In genomic region chr21:36150192-36150711, GRCh38 we compare ENCODE assay signal across 9 cellular contexts. TPM values are rescaled to one million over a fixed set of nuclear protein-coding genes. Genes with fewer than 3 reads are reported as not detected.
DNase-seq lines count a peak whose midpoint lies in the region; ATAC-seq, FAIRE-seq and TF ChIP-seq lines count a peak whose summit lies in the region.
"Had no signal": no experiment of that assay in that cellular context is flagged by ENCODE, and none has a peak within 500 bp of the region (broad histone marks: within the 10 kb centered on the region; RNA-seq: fewer than 3 reads in every experiment).

No MANE protein-coding gene starts in this region.

- no peak for FAIRE-seq in urothelium cell line (lab: Jason Lieb, UNC)

- DNase-seq in AG08396 (ENCODE audit: low spot score) (peak; percentile 33), NCI-H2029 (lab: John Stamatoyannopoulos, UW) (peak; percentile 68), urothelium cell line (ENCODE audit: low spot score) (no peak)
- no peak for DNase-seq in central memory CD8-positive, alpha-beta T cell (ENCODE audit: low spot score in 2 of 2)
- DNase-seq in naive thymus-derived CD8-positive, alpha-beta T cell = no peak

- H3K4me3 Mint-ChIP-seq in central memory CD8-positive, alpha-beta T cell = no peak overlapping the region
- peak overlapping the region in 5 of 10 donors; percentile 5 to 64 (median 52) for H3K4me3 Mint-ChIP-seq in naive thymus-derived CD8-positive, alpha-beta T cell

- peak; percentile 40 for TF ChIP-seq POLR2A in GM19099 (IDR thresholded peaks at IDR 0.05; ENCODE audit: extremely low read depth, insufficient read length, low read depth)

- ATAC-seq in central memory CD8-positive, alpha-beta T cell (replicated peaks; ENCODE audit: extremely low read depth, poor library complexity, severe bottlenecking) = peak; percentile 55
- ATAC-seq in naive thymus-derived CD8-positive, alpha-beta T cell = peak; percentile 32 to 44
- ATAC-seq in HG02970 (IDR thresholded peaks at IDR 0.05; ENCODE audit: low FRiP score, unreplicated experiment) (no peak), GM19351 (IDR thresholded peaks at IDR 0.05; ENCODE audit: unreplicated experiment) (no peak)
- ATAC-seq: body of pancreas had no signal

- H3K9me3 Mint-ChIP-seq in central memory CD8-positive, alpha-beta T cell = no peaks in the 10 kb centered on the region
- no peaks in the 10 kb centered on the region for H3K9me3 Mint-ChIP-seq in naive thymus-derived CD8-positive, alpha-beta T cell

- H3K4me1 Mint-ChIP-seq in central memory CD8-positive, alpha-beta T cell = peaks cover 19% of the 10 kb centered on the region
- peaks cover 13 to 55% (median 43%) of the 10 kb centered on the region in 4 donors for H3K4me1 Mint-ChIP-seq in naive thymus-derived CD8-positive, alpha-beta T cell

- peaks cover 2% of the 10 kb centered on the region for H3K36me3 Mint-ChIP-seq in central memory CD8-positive, alpha-beta T cell (ENCODE audit: insufficient read depth)
- peaks cover 0 to 14% (median 6%) of the 10 kb centered on the region in 3 donors for H3K36me3 Mint-ChIP-seq in naive thymus-derived CD8-positive, alpha-beta T cell

- H3K27ac Mint-ChIP-seq in central memory CD8-positive, alpha-beta T cell (ENCODE audit: low read depth) = no peak overlapping the region
- peak overlapping the region; percentile 38 to 92 (median 86) for H3K27ac Mint-ChIP-seq in naive thymus-derived CD8-positive, alpha-beta T cell

- POLR2A ChIA-PET in naive thymus-derived CD8-positive, alpha-beta T cell (lab: Charles Lee) = no interaction called here

- no peaks in the 10 kb centered on the region for H3K27me3 Mint-ChIP-seq in central memory CD8-positive, alpha-beta T cell
- no peaks in the 10 kb centered on the region for H3K27me3 Mint-ChIP-seq in naive thymus-derived CD8-positive, alpha-beta T cell

RNA-seq across cellular contexts. Expression of gene DOP1B, which starts 6.4 kb away (rescaled TPM):
- 10 to 100 TPM; 15.4 to 15.8 TPM for total RNA-seq in naive thymus-derived CD8-positive, alpha-beta T cell
- polyA plus RNA-seq in naive thymus-derived CD8-positive, alpha-beta T cell = 1 to 10 TPM; 4.6 to 8.4 (median 5.0) TPM

RNA-seq across cellular contexts. Expression of gene CBR3, which starts 15.4 kb away (rescaled TPM):
- 1 to 10 TPM; 4.6 to 5.3 TPM for total RNA-seq in naive thymus-derived CD8-positive, alpha-beta T cell
- polyA plus RNA-seq in naive thymus-derived CD8-positive, alpha-beta T cell = 10 to 100 TPM in 1 of 3 donors, 1 to 10 TPM in 2; 5.4 to 11.6 (median 8.0) TPM

Comparison
In these comparisons a context has a peak if more than half of its experiments do, and no peak if none do; other contexts are left out.
1. DNase-seq: peak in AG08396 (single experiment) and NCI-H2029 (single experiment); none in central memory CD8-positive, alpha-beta T cell (0 of 2), naive thymus-derived CD8-positive, alpha-beta T cell (0 of 10) and urothelium cell line (single experiment).
2. ATAC-seq: peak in central memory CD8-positive, alpha-beta T cell (single experiment) and naive thymus-derived CD8-positive, alpha-beta T cell (2 of 2); none in HG02970 (single experiment) and GM19351 (single experiment).